ENCODE assay signal across 17 cellular contexts in the genomic region with DNA sequence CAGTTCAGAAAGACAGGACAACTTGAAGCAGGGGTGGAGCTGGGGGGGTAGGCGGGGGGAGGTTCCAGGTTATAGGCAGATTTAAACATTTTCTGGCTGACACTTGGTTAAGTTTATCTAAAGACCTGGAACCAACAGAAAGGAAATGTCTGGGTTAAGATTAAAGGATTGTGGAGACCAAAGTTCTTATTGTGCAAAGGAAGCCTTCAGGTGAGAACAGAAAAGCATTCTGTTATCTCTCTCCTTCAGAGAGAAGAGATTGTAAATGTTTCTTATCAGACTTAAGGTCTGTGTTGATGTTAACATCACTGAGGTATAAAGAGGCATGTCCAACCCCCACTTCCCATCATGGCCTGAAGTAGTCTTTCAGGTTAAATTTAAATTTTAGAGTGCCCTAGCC. TPM values are rescaled to one million over a fixed set of nuclear protein-coding genes. Genes with fewer than 3 reads are reported as not detected.
A peak's percentile ranks its signal among the peaks of the same experiment; 100 is the strongest.
DNase-seq lines count a peak whose midpoint lies in the region; ATAC-seq and FAIRE-seq lines count a peak whose summit lies in the region.
"Had no signal": no experiment of that assay in that cellular context is flagged by ENCODE, and none has a peak within 500 bp of the region (broad histone marks: within the 10 kb centered on the region; RNA-seq: fewer than 3 reads in every experiment).

No MANE protein-coding gene starts in this region.

- peak; percentile 98 for DNase-seq in Jurkat, Clone E6-1 (ENCODE audit: low read depth, low spot score)
- DNase-seq in T-cell (no peak), mesendoderm (peak; percentile 67), small intestine (peak; percentile 77), NCI-H128 (lab: John Stamatoyannopoulos, UW; ENCODE audit: unreplicated experiment) (no peak), AG08395 (ENCODE audit: low spot score) (no peak)
- DNase-seq: AML-193, Calu3, DMS 273 treated with DMSO at 0.1 percent for 48 hours had no signal

- H3K4me3 ChIP-seq in Jurkat, Clone E6-1 (ENCODE audit: low read length): peak overlapping the region; percentile 20
- H3K4me3 ChIP-seq in mesendoderm (ENCODE audit: low read length): no peak overlapping the region
- no peak overlapping the region for H3K4me3 ChIP-seq in small intestine (ENCODE audit: low read depth in 1 of 2, low read length in 2 of 2)
- H3K4me3 ChIP-seq: A549, BLaER1, HAP-1 had no signal

- H2BK5ac ChIP-seq in mesendoderm (ENCODE audit: low read length): no peak overlapping the region

- H3K79me2 ChIP-seq in mesendoderm (ENCODE audit: control insufficient read depth, insufficient read depth, low read length): peaks cover 2% of the 10 kb centered on the region

- POLR2A ChIA-PET in T-cell (lab: Charles Lee): no interaction called here

- no peak overlapping the region for H3K23ac ChIP-seq in mesendoderm (ENCODE audit: low read length)

- no peak overlapping the region for H4K5ac ChIP-seq in mesendoderm (ENCODE audit: low read length)

- no peak overlapping the region for H3K18ac ChIP-seq in mesendoderm (ENCODE audit: low read length)

- no peak overlapping the region for H4K8ac ChIP-seq in mesendoderm (ENCODE audit: low read depth, low read length)

- H3K9me3 Mint-ChIP-seq in T-cell: no peaks in the 10 kb centered on the region

- H2BK15ac ChIP-seq in mesendoderm (replicated peaks; ENCODE audit: low read depth): no peak overlapping the region

- H3K27ac ChIP-seq in mesendoderm (ENCODE audit: low read depth, low read length) (peak overlapping the region; percentile 82), small intestine (ENCODE audit: low read depth in 1 of 2, low read length in 1 of 2) (no peak overlapping the region)
- H3K27ac ChIP-seq: A549, BLaER1 had no signal

- no peak for FAIRE-seq in small intestine (lab: Jason Lieb, UNC)
- FAIRE-seq: A549, GM18507, H1, HepG2, HTR-8/SVneo had no signal

- H3K27me3 ChIP-seq in mesendoderm (ENCODE audit: insufficient read depth, low read length, poor library complexity) (no peaks in the 10 kb centered on the region), small intestine (ENCODE audit: control insufficient read depth in 2 of 2, insufficient read depth in 2 of 2, low read length in 2 of 2) (no peaks in the 10 kb centered on the region)
- H3K27me3 ChIP-seq: BLaER1 had no signal

- no peaks in the 10 kb centered on the region for H3K9me3 ChIP-seq in small intestine (ENCODE audit: control insufficient read depth, low read depth)
- H3K9me3 ChIP-seq: A549, BLaER1, HAP-1 had no signal

- no peaks in the 10 kb centered on the region for H3K36me3 Mint-ChIP-seq in T-cell

- no CpG with 5 or more reads among the region's 1 CpG for WGBS in mesendoderm (ENCODE audit: extremely low coverage, insufficient coverage, low lambda C conversion rate)
- WGBS in small intestine, 3 donors: 15 to 66% (median 50%) methylated on average over 1 of the region's 1 CpG

- no peak overlapping the region for H3K9ac ChIP-seq in mesendoderm (ENCODE audit: low read length)
- H3K9ac ChIP-seq: BLaER1 had no signal

- H3K36me3 ChIP-seq in mesendoderm (ENCODE audit: control insufficient read depth, insufficient read depth, low read length): no peaks in the 10 kb centered on the region
- H3K36me3 ChIP-seq in small intestine (ENCODE audit: control insufficient read depth in 2 of 2, insufficient read depth in 2 of 2, low read length in 2 of 2): no peaks in the 10 kb centered on the region
- H3K36me3 ChIP-seq: BLaER1, HAP-1 had no signal

- peak overlapping the region; percentile 44 to 73 for H3K27ac Mint-ChIP-seq in T-cell

- CTCF ChIA-PET in T-cell (lab: Charles Lee): no interaction called here

- no peak overlapping the region for H3K4me3 Mint-ChIP-seq in T-cell

- H3K56ac ChIP-seq in mesendoderm (ENCODE audit: low read length): no peak overlapping the region

- H2AK5ac ChIP-seq in mesendoderm (ENCODE audit: low read length): no peak overlapping the region

- ATAC-seq in T-cell (replicated peaks in 1 of 4) (peak in 1 of 4 experiments; percentile 11), GM21529 (IDR thresholded peaks at IDR 0.05; ENCODE audit: unreplicated experiment) (no peak)
- ATAC-seq: A549, HepG2 had no signal

- H3K27me3 Mint-ChIP-seq in T-cell: no peaks in the 10 kb centered on the region

- H3K79me1 ChIP-seq in mesendoderm (ENCODE audit: low read length): no peaks in the 10 kb centered on the region

- no peak overlapping the region for H3K4ac ChIP-seq in mesendoderm (ENCODE audit: low read depth, low read length)

- H3K4me1 ChIP-seq in mesendoderm (ENCODE audit: control insufficient read depth, low read depth, low read length) (no peaks in the 10 kb centered on the region), small intestine (ENCODE audit: control insufficient read depth in 2 of 2, insufficient read depth in 1 of 2, low read depth in 1 of 2, low read length in 1 of 2) (peaks cover 0 to 5% of the 10 kb centered on the region in 2 donors)

- no peak overlapping the region for H3K4me2 ChIP-seq in mesendoderm (ENCODE audit: low read length)
- H3K4me2 ChIP-seq: A549, BLaER1 had no signal

- peaks cover 31 to 34% (median 34%) of the 10 kb centered on the region in 3 donors for H3K4me1 Mint-ChIP-seq in T-cell

- H2BK120ac ChIP-seq in mesendoderm (ENCODE audit: low read depth, low read length): no peak overlapping the region

RNA-seq across cellular contexts. Expression of gene ACADM, which starts 3.7 kb away (rescaled TPM):
- polyA plus RNA-seq in Jurkat, Clone E6-1 (2012; ENCODE audit: insufficient read depth, insufficient read length): 128 TPM
- total RNA-seq in T-cell: 10 to 100 TPM; 16.6 to 29.3 (median 23.0) TPM
- polyA plus RNA-seq in mesendoderm (2013, experiment 1 of 2): 28.4 TPM
- 27.9 TPM for polyA plus RNA-seq in mesendoderm (2013, experiment 2 of 2)
- 100 to 1,000 TPM in 2 of 3 donors, 10 to 100 TPM in 1; 22.5 to 188 (median 103) TPM for polyA plus RNA-seq in small intestine

Comparison
In these comparisons a context has a peak if more than half of its experiments do, and no peak if none do; other contexts are left out.
1. DNase-seq: peak in Jurkat, Clone E6-1 (single experiment), mesendoderm (single experiment) and small intestine (single experiment); none in T-cell (0 of 34), NCI-H128 (single experiment) and AG08395 (single experiment).